ENCODE assay signal across 8 cellular contexts in the genomic region with DNA sequence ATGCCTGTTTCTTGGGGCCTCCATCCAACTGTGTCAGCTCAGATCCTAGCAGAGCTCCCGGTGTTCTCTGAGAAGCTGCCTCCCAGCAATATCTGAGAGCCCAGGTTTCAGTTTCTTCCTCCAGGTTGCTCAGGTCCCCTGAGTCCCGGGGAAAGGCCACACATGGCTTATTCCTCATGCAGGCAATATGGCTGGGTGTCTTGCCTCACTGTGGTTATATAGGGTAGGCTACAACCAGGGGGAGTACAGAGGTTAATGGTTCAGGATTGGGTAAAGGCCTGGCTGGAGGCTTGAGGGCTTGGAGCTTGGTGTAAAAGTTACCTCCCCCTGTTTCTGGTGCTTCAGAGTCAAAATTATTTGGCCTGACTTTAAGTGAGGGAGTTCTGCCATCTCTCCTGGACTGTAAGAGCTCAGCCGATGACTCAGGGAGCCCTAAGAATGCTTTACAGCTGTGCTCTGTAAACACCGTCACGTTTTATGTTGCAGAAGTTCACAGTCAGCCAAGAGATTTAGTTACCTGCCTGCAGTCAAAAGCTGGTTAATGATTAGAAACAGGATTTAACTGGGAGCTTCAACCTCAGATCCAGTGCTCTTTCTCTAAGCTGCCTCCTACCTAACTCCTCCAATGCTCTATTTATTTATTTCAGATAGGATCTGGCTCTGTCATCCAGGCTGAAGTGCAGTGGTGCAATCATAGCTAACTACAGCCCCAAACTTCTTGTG. TPM values are rescaled to one million over a fixed set of nuclear protein-coding genes. Genes with fewer than 3 reads are reported as not detected.
DNase-seq lines count a peak whose midpoint lies in the region; ATAC-seq and TF ChIP-seq lines count a peak whose summit lies in the region.

No MANE protein-coding gene starts in this region.

- no peaks in the 10 kb centered on the region for H3K27me3 ChIP-seq in psoas muscle (ENCODE audit: insufficient read depth in 3 of 3, low read length in 2 of 3)
- H3K27me3 ChIP-seq in CD8-positive, alpha-beta T cell (ENCODE audit: insufficient read depth, low read length) = no peaks in the 10 kb centered on the region

- H3K27ac ChIP-seq in psoas muscle = peak overlapping the region; percentile 86
- H3K27ac ChIP-seq in CD8-positive, alpha-beta T cell (ENCODE audit: low read depth, low read length) = no peak overlapping the region

- peaks cover 30% of the 10 kb centered on the region for H3K4me1 ChIP-seq in psoas muscle
- no peaks in the 10 kb centered on the region for H3K4me1 ChIP-seq in CD8-positive, alpha-beta T cell (ENCODE audit: insufficient read depth, low read length)

- TF ChIP-seq CTCF in fibroblast of the aortic adventitia (IDR thresholded peaks at IDR 0.05; ENCODE audit: insufficient read depth, low read length) = no peak
- no peak for TF ChIP-seq CTCF in psoas muscle (IDR thresholded peaks at IDR 0.05)
- TF ChIP-seq CTCF in CD8-positive, alpha-beta T cell (IDR thresholded peaks at IDR 0.05) = no peak

- H3K4me1 Mint-ChIP-seq in CD8-positive, alpha-beta T cell (ENCODE audit: low read depth) = no peaks in the 10 kb centered on the region

- no peaks in the 10 kb centered on the region for H3K9me3 Mint-ChIP-seq in CD8-positive, alpha-beta T cell

- POLR2A ChIA-PET in CD8-positive, alpha-beta T cell (lab: Charles Lee) = interaction anchor here (1.2 kb wide), 1 partner anchor 138 kb away, joined by 3 read pairs; no protein-coding TSS in a partner anchor

- intact Hi-C loops in psoas muscle (cut with DNase I) = loop anchor here (5.0 to 10.0 kb wide), 4 partner anchors 51 to 258 kb away; partner anchors contain the start of gene UBE2R2 (in 1 of the 2)
- intact Hi-C loops in CD8-positive, alpha-beta T cell (cut with DNase I, micrococcal nuclease) = no loop called here

- peak; percentile 90 to 94 (median 94) for ATAC-seq in psoas muscle
- ATAC-seq in CD8-positive, alpha-beta T cell = no peak

- WGBS in psoas muscle, 3 donors = 23 to 35% (median 24%) methylated on average over 5 of the region's 5 CpGs

- H3K27ac Mint-ChIP-seq in CD8-positive, alpha-beta T cell = no peak overlapping the region

- H3K36me3 ChIP-seq in psoas muscle (ENCODE audit: insufficient read depth in 1 of 2, low read depth in 1 of 2) = no peaks in the 10 kb centered on the region
- no peaks in the 10 kb centered on the region for H3K36me3 ChIP-seq in CD8-positive, alpha-beta T cell (ENCODE audit: insufficient read depth, low read length)

- peak; percentile 66 for DNase-seq in Daoy (ENCODE audit: low read depth)
- DNase-seq in NCI-H82 (lab: John Stamatoyannopoulos, UW) = peak; percentile 46
- DNase-seq in fibroblast of the aortic adventitia (ENCODE audit: low read depth) = peak; percentile 91
- DNase-seq in psoas muscle = no peak
- no peak for DNase-seq in NAMALWA (ENCODE audit: low spot score)
- no peak for DNase-seq in CD8-positive, alpha-beta T cell
- no peak for DNase-seq in HUDEP-2 (lab: John Stamatoyannopoulos, UW; ENCODE audit: unreplicated experiment in 76 of 76)
- no peak for DNase-seq in NCI-H524 (lab: John Stamatoyannopoulos, UW)

- no peak overlapping the region for H3K4me3 Mint-ChIP-seq in CD8-positive, alpha-beta T cell

- H3K9me3 ChIP-seq in psoas muscle = no peaks in the 10 kb centered on the region
- H3K9me3 ChIP-seq in CD8-positive, alpha-beta T cell (ENCODE audit: low read length) = no peaks in the 10 kb centered on the region

- no peak overlapping the region for H3K4me3 ChIP-seq in fibroblast of the aortic adventitia (ENCODE audit: low read depth, low read length)
- no peak overlapping the region for H3K4me3 ChIP-seq in psoas muscle
- no peak overlapping the region for H3K4me3 ChIP-seq in CD8-positive, alpha-beta T cell (ENCODE audit: low read depth, low read length)

- no peaks in the 10 kb centered on the region for H3K27me3 Mint-ChIP-seq in CD8-positive, alpha-beta T cell (ENCODE audit: low read depth)

- H3K36me3 Mint-ChIP-seq in CD8-positive, alpha-beta T cell = no peaks in the 10 kb centered on the region

- CTCF ChIA-PET in CD8-positive, alpha-beta T cell (lab: Charles Lee) = interaction anchor here (0.6 to 2.0 kb wide), 7 partner anchors 10 to 259 kb away, joined by 3 to 6 read pairs (median 5); no protein-coding TSS in a partner anchor

RNA-seq across cellular contexts. Expression of gene UBAP2, which starts 24.3 kb away (rescaled TPM):
- total RNA-seq in Daoy (2014; rRNA removed; shearing (Covaris generic)) = 14.9 and 17.0 TPM in 2 replicates
- total RNA-seq in fibroblast of the aortic adventitia (ENCODE audit: low replicate concordance) (25.6 and 68.7 TPM in 2 replicates), psoas muscle (10 to 100 TPM; 31.5 to 46.3 (median 44.2) TPM)
- 10 to 100 TPM; 14.4 to 18.7 (median 18.1) TPM for polyA plus RNA-seq in psoas muscle
- total RNA-seq in CD8-positive, alpha-beta T cell = 10 to 100 TPM; 27.6 to 27.7 TPM

RNA-seq across cellular contexts. Expression of gene DCAF12, which starts 53.5 kb away (rescaled TPM):
- 22.5 and 29.1 TPM in 2 replicates for total RNA-seq in Daoy (2014; rRNA removed; shearing (Covaris generic))
- total RNA-seq in fibroblast of the aortic adventitia (ENCODE audit: low replicate concordance) (7.6 and 25.9 TPM in 2 replicates), psoas muscle (10 to 100 TPM; 18.0 to 27.1 (median 23.3) TPM)
- polyA plus RNA-seq in psoas muscle = 10 to 100 TPM; 15.8 to 38.0 (median 18.1) TPM
- total RNA-seq in CD8-positive, alpha-beta T cell = 1 to 10 TPM; 4.0 to 4.1 TPM

Comparison
In these comparisons a context has a peak if more than half of its experiments do, and no peak if none do; other contexts are left out.
1. DNase-seq: peak in Daoy (single experiment), NCI-H82 (single experiment) and fibroblast of the aortic adventitia (single experiment); none in psoas muscle (0 of 2), NAMALWA (single experiment), CD8-positive, alpha-beta T cell (0 of 7), HUDEP-2 (0 of 76) and NCI-H524 (0 of 2).
2. intact Hi-C loops: an anchor here in psoas muscle (5.0 to 10.0 kb wide); none called in CD8-positive, alpha-beta T cell.